Comparison of ENCODE assay signal across 19 cellular contexts in genomic region chr1:156543066-156543465, GRCh38. TPM values are rescaled to one million over a fixed set of nuclear protein-coding genes. Genes with fewer than 3 reads are reported as not detected.
DNase-seq lines count a peak whose midpoint lies in the region; ATAC-seq and TF ChIP-seq lines count a peak whose summit lies in the region.
"Had no signal": no experiment of that assay in that cellular context is flagged by ENCODE, and none has a peak within 500 bp of the region (broad histone marks: within the 10 kb centered on the region; RNA-seq: fewer than 3 reads in every experiment).

No MANE protein-coding gene starts in this region.

- no peak overlapping the region for H3K4me3 ChIP-seq in upper lobe of right lung

- intact Hi-C loops in upper lobe of right lung (cut with DNase I): no loop called here

- H3K9me3 Mint-ChIP-seq in nephron progenitor cell: no peaks in the 10 kb centered on the region

- no peak overlapping the region for H3K27ac ChIP-seq in upper lobe of right lung
- H3K27ac ChIP-seq: 22Rv1 had no signal

- H3K36me3 Mint-ChIP-seq in nephron progenitor cell (ENCODE audit: low read depth): peaks cover 59% of the 10 kb centered on the region

- peaks cover 14% of the 10 kb centered on the region for H3K4me1 Mint-ChIP-seq in nephron progenitor cell
- H3K4me1 Mint-ChIP-seq: B cell had no signal

- H3K4me3 Mint-ChIP-seq in nephron progenitor cell: no peak overlapping the region
- H3K4me3 Mint-ChIP-seq: B cell had no signal

- no peaks in the 10 kb centered on the region for H3K36me3 ChIP-seq in upper lobe of right lung

- no peaks in the 10 kb centered on the region for H3K4me1 ChIP-seq in upper lobe of right lung

- TF ChIP-seq CTCF in nephron progenitor cell (IDR thresholded peaks at IDR 0.05) (no peak), upper lobe of right lung (IDR thresholded peaks at IDR 0.05) (no peak)

- peak overlapping the region; percentile 22 for H3K27ac Mint-ChIP-seq in nephron progenitor cell
- H3K27ac Mint-ChIP-seq: B cell had no signal

- DNase-seq in DMS53 (lab: John Stamatoyannopoulos, UW): peak; percentile 41
- DNase-seq in DMS53 treated with DMSO at 0.1 percent for 48 hours (lab: John Stamatoyannopoulos, UW; ENCODE audit: unreplicated experiment): no peak
- peak; percentile 25 for DNase-seq in dermis blood vessel endothelial cell
- no peak for DNase-seq in nephron progenitor cell
- peak; percentile 10 for DNase-seq in upper lobe of right lung
- DNase-seq: MV-4-11, NCI-H1417 treated with DMSO at 0.1 percent for 48 hours, NCI-H1930, NCI-H2171, NCI-H748 treated with DMSO at 0.1 percent for 48 hours, OCI-M1 had no signal

- no peaks in the 10 kb centered on the region for H3K27me3 ChIP-seq in upper lobe of right lung

- no peak for ATAC-seq in upper lobe of right lung
- no peak for ATAC-seq in GM19035 (IDR thresholded peaks at IDR 0.05; ENCODE audit: unreplicated experiment)
- ATAC-seq in HG02973 (IDR thresholded peaks at IDR 0.05; ENCODE audit: unreplicated experiment): no peak
- ATAC-seq in HG02852 (IDR thresholded peaks at IDR 0.05; ENCODE audit: unreplicated experiment): no peak
- ATAC-seq: HCT116 had no signal

- no peaks in the 10 kb centered on the region for H3K27me3 Mint-ChIP-seq in nephron progenitor cell (ENCODE audit: low read depth, poor library complexity)
- H3K27me3 Mint-ChIP-seq: B cell had no signal

- H3K9me3 ChIP-seq in upper lobe of right lung: no peaks in the 10 kb centered on the region

RNA-seq across cellular contexts. Expression of gene IQGAP3, which starts 29.3 kb away (rescaled TPM):
- total RNA-seq in dermis blood vessel endothelial cell: 7.3 and 37.9 TPM in 2 replicates
- 1.3 TPM for total RNA-seq in upper lobe of right lung

RNA-seq across cellular contexts. Expression of gene TTC24, which starts 36.5 kb away (rescaled TPM):
- total RNA-seq in dermis blood vessel endothelial cell (not detected in 2 replicates), upper lobe of right lung (not detected)
- total RNA-seq: NCI-H460, SK-MEL-5 had no signal

RNA-seq across cellular contexts. Expression of gene MEF2D, which starts 42.5 kb away (rescaled TPM):
- total RNA-seq in dermis blood vessel endothelial cell (10.7 and 11.6 TPM in 2 replicates), upper lobe of right lung (60.8 TPM)

RNA-seq across cellular contexts. Expression of gene NAXE, which starts 48.5 kb away (rescaled TPM):
- total RNA-seq in dermis blood vessel endothelial cell (77.6 and 95.1 TPM in 2 replicates), upper lobe of right lung (69.2 TPM)

RNA-seq across cellular contexts. Expression of gene GPATCH4, which starts 58.2 kb away (rescaled TPM):
- 16.7 and 28.2 TPM in 2 replicates for total RNA-seq in dermis blood vessel endothelial cell
- total RNA-seq in upper lobe of right lung: 22.4 TPM

Comparison
In these comparisons a context has a peak if more than half of its experiments do, and no peak if none do; other contexts are left out.
1. DNase-seq: peak in DMS53 (single experiment), dermis blood vessel endothelial cell (single experiment) and upper lobe of right lung (single experiment); none in DMS53 treated with DMSO at 0.1 percent for 48 hours (single experiment) and nephron progenitor cell (single experiment).